Comparison of ENCODE assay signal across 21 cellular contexts in genomic region chr22:47678048-47678447, GRCh38.
"Had no signal": no experiment of that assay in that cellular context is flagged by ENCODE, and none has a peak within 500 bp of the region (broad histone marks: within the 10 kb centered on the region; RNA-seq: fewer than 3 reads in every experiment).

No MANE protein-coding gene starts in this region.

- DNase-seq: activated B cell treated with CpG ODN at 0.5 μM for 24 hours; activated CD4-positive, alpha-beta memory T cell treated with anti-CD3 and anti-CD28 coated beads for 36 hours; activated CD4-positive, alpha-beta T cell treated with anti-CD3 and anti-CD28 coated beads, Interleukin-2, amount 10 ng/mL, durations not matched to agents 7 days and 5 days; activated CD8-positive, alpha-beta memory T cell treated with anti-CD3 and anti-CD28 coated beads for 24 hours; activated gamma-delta T cell; activated naive CD4-positive, alpha-beta T cell treated with anti-CD3 and anti-CD28 coated beads, Interleukin-2, amount 10 ng/mL, durations not matched to agents 7 days and 5 days; activated naive CD8-positive, alpha-beta T cell treated with anti-CD3 and anti-CD28 coated beads for 36 hours; activated T-cell treated with anti-CD3 and anti-CD28 coated beads, Interleukin-2, amount 50 U/mL, for 4 hours; brain microvascular endothelial cell; NCI-H1092 treated with DMSO at 0.1 percent for 48 hours; NCI-H1417 treated with DMSO at 0.1 percent for 48 hours; NCI-H1694; NCI-H2081; NCI-H446; NCI-H524; PC-3; SHP77 had no signal

- H3K9ac ChIP-seq: KMS-11 had no signal

- H3K4me1 Mint-ChIP-seq: activated B cell treated with CpG ODN at 0.5 μM for 24 hours; activated CD4-positive, alpha-beta T cell treated with anti-CD3 and anti-CD28 coated beads, Interleukin-2, amount 10 ng/mL, durations not matched to agents 7 days and 5 days; activated naive CD4-positive, alpha-beta T cell treated with anti-CD3 and anti-CD28 coated beads, Interleukin-2, amount 10 ng/mL, durations not matched to agents 7 days and 5 days had no signal

- H3K27me3 Mint-ChIP-seq: activated B cell treated with CpG ODN at 0.5 μM for 24 hours; activated CD4-positive, alpha-beta T cell treated with anti-CD3 and anti-CD28 coated beads, Interleukin-2, amount 10 ng/mL, durations not matched to agents 7 days and 5 days; activated naive CD4-positive, alpha-beta T cell treated with anti-CD3 and anti-CD28 coated beads, Interleukin-2, amount 10 ng/mL, durations not matched to agents 7 days and 5 days had no signal

- H3K27me3 ChIP-seq: brain microvascular endothelial cell, cardiac muscle cell, SJSA1 had no signal

- H3K27ac Mint-ChIP-seq: activated B cell treated with CpG ODN at 0.5 μM for 24 hours; activated CD4-positive, alpha-beta memory T cell treated with anti-CD3 and anti-CD28 coated beads for 36 hours; activated CD4-positive, alpha-beta T cell treated with anti-CD3 and anti-CD28 coated beads, Interleukin-2, amount 10 ng/mL, durations not matched to agents 7 days and 5 days; activated naive CD4-positive, alpha-beta T cell treated with anti-CD3 and anti-CD28 coated beads, Interleukin-2, amount 10 ng/mL, durations not matched to agents 7 days and 5 days; activated naive CD8-positive, alpha-beta T cell treated with anti-CD3 and anti-CD28 coated beads for 36 hours; T-helper 1 cell treated with Interleukin-12 subunit alpha and Interleukin-12 subunit beta and Interleukin-4 antibody, amounts not matched to agents 30 μg/mL and 1 μg/mL, for 36 hours had no signal

- H3K4me3 Mint-ChIP-seq: activated B cell treated with CpG ODN at 0.5 μM for 24 hours; activated CD4-positive, alpha-beta memory T cell treated with anti-CD3 and anti-CD28 coated beads for 36 hours; activated CD4-positive, alpha-beta T cell treated with anti-CD3 and anti-CD28 coated beads, Interleukin-2, amount 10 ng/mL, durations not matched to agents 7 days and 5 days; activated naive CD4-positive, alpha-beta T cell treated with anti-CD3 and anti-CD28 coated beads, Interleukin-2, amount 10 ng/mL, durations not matched to agents 7 days and 5 days; activated naive CD8-positive, alpha-beta T cell treated with anti-CD3 and anti-CD28 coated beads for 36 hours; activated T-cell treated with anti-CD3 and anti-CD28 coated beads, Interleukin-2, amount 50 U/mL, for 4 hours; T-helper 1 cell treated with Interleukin-12 subunit alpha and Interleukin-12 subunit beta and Interleukin-4 antibody, amounts not matched to agents 30 μg/mL and 1 μg/mL, for 36 hours had no signal

- H3K4me3 ChIP-seq: cardiac muscle cell, SJSA1 had no signal

- H3K27ac ChIP-seq: brain microvascular endothelial cell, cardiac muscle cell, KMS-11, SJSA1 had no signal

- H3K9me3 Mint-ChIP-seq: activated B cell treated with CpG ODN at 0.5 μM for 24 hours; activated naive CD8-positive, alpha-beta T cell treated with anti-CD3 and anti-CD28 coated beads for 36 hours; activated T-cell treated with anti-CD3 and anti-CD28 coated beads, Interleukin-2, amount 50 U/mL, for 4 hours had no signal

- H3K9me3 ChIP-seq: SJSA1 had no signal

- H3K4me1 ChIP-seq: SJSA1 had no signal

- H3K36me3 Mint-ChIP-seq: activated CD4-positive, alpha-beta memory T cell treated with anti-CD3 and anti-CD28 coated beads for 36 hours; activated naive CD4-positive, alpha-beta T cell treated with anti-CD3 and anti-CD28 coated beads, Interleukin-2, amount 10 ng/mL, durations not matched to agents 7 days and 5 days; activated naive CD8-positive, alpha-beta T cell treated with anti-CD3 and anti-CD28 coated beads for 36 hours had no signal

- H3K36me3 ChIP-seq: brain microvascular endothelial cell, cardiac muscle cell, SJSA1 had no signal
